ENCODE assay signal across 8 cellular contexts in the genomic region with DNA sequence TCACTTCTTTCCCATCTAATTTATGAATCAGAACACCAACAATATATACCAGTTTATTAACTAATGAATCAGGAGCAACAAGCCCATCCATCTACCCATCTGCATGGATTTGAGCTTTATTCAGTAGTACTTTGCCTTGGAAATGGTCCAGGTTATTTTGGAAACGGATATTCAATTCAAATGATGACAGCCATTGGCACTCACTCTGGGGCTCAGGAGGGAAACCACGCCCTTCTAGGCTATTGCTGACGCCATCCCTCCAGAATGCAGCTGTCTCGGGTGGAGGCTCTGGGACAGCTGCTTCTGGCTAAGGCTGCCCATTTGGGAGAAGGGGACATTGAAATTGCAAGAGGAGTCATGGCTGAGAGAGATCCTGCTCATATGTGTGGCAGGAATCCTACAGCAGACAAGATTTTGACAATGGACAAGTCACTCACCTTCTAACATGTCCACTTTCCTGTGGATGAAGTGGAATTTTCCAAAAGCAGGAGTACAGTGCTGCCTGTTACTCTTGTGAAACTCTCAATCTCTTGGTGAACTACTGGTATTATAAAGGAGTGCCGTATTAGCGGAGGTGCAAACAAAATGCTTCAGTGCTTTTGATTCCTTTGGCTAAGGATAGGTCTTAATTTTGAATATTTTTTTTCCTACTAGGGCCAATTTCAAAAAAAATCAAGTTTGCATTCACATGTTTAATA. TPM values are rescaled to one million over a fixed set of nuclear protein-coding genes. Genes with fewer than 3 reads are reported as not detected.
DNase-seq lines count a peak whose midpoint lies in the region; ATAC-seq, FAIRE-seq and TF ChIP-seq lines count a peak whose summit lies in the region.

No MANE protein-coding gene starts in this region.

- H3K9me2 ChIP-seq in SK-N-SH = no peaks in the 10 kb centered on the region

- H2AFZ ChIP-seq in SK-N-SH (ENCODE audit: low read depth) = peak overlapping the region; percentile 1; the same call in 1 of the 2 replicates

- peak overlapping the region; percentile 50 to 87; a peak in 3 of 4 replicates for H3K27ac ChIP-seq in SK-N-SH (ENCODE audit: low read depth in 2 of 2, low read length in 1 of 2)
- H3K27ac ChIP-seq in small intestine (ENCODE audit: low read depth in 1 of 2, low read length in 1 of 2) = peak overlapping the region; percentile 3 to 70

- peak overlapping the region; percentile 56 for H3K4me2 ChIP-seq in SK-N-SH

- peaks cover 5% of the 10 kb centered on the region for H3K79me2 ChIP-seq in SK-N-SH (ENCODE audit: insufficient read depth)

- H3F3A ChIP-seq in SK-N-SH (replicated peaks; ENCODE audit: insufficient read depth) = peaks cover 28% of the 10 kb centered on the region

- H3K9me3 ChIP-seq in SK-N-SH (no peaks in the 10 kb centered on the region), small intestine (ENCODE audit: control insufficient read depth, low read depth) (no peaks in the 10 kb centered on the region)

- intact Hi-C loops in cardiac septum (cut with DNase I) = loop anchor here (1.0 to 5.0 kb wide), 4 partner anchors 26 to 47 kb away; no protein-coding TSS in a partner anchor

- POLR2A ChIA-PET in SK-N-SH (lab: Yijun Ruan, JAX) = no interaction called here

- 43% methylated on average over 6 of the region's 6 CpGs for WGBS in SK-N-SH (ENCODE audit: low lambda C conversion rate)
- WGBS in small intestine, 3 donors = 44 to 59% (median 45%) methylated on average over 6 of the region's 6 CpGs

- H3K9ac ChIP-seq in SK-N-SH = peak overlapping the region; percentile 39; the same call in 1 of the 2 replicates

- FAIRE-seq in small intestine (lab: Jason Lieb, UNC) = no peak

- no peaks in the 10 kb centered on the region for H3K27me3 ChIP-seq in SK-N-SH (ENCODE audit: insufficient read depth)
- H3K27me3 ChIP-seq in small intestine (ENCODE audit: control insufficient read depth in 2 of 2, insufficient read depth in 2 of 2, low read length in 2 of 2) = no peaks in the 10 kb centered on the region

- H3K4me3 ChIP-seq in SK-N-SH (ENCODE audit: low read depth in 2 of 2, low read length in 1 of 2) = no peak overlapping the region; a peak in 1 of 4 replicates
- H3K4me3 ChIP-seq in small intestine (ENCODE audit: low read depth in 1 of 2, low read length in 2 of 2) = no peak overlapping the region

- TF ChIP-seq CTCF in SK-N-SH (IDR thresholded peaks at IDR 0.05) = no peak

- no peaks in the 10 kb centered on the region for H3K36me3 ChIP-seq in SK-N-SH (replicated peaks in 1 of 2; ENCODE audit: control insufficient read depth in 1 of 2, insufficient read depth in 2 of 2, low read length in 1 of 2)
- no peaks in the 10 kb centered on the region for H3K36me3 ChIP-seq in small intestine (ENCODE audit: control insufficient read depth in 2 of 2, insufficient read depth in 2 of 2, low read length in 2 of 2)

- DNase-seq in H4 (ENCODE audit: low spot score) (peak; percentile 62), SK-N-SH (no peak), cardiac septum (ENCODE audit: low spot score) (peak; percentile 92), small intestine (peak; percentile 48), NCI-H187 (lab: John Stamatoyannopoulos, UW) (no peak), NCI-H2081 treated with DMSO at 0.1 percent for 48 hours (lab: John Stamatoyannopoulos, UW) (no peak)

- peaks cover 19 to 21% of the 10 kb centered on the region in 2 experiments; a peak in 2 of 4 replicates for H3K4me1 ChIP-seq in SK-N-SH (ENCODE audit: control insufficient read depth in 1 of 2, insufficient read depth in 2 of 2, low read depth in 1 of 2, low read length in 1 of 2)
- peaks cover 0 to 20% of the 10 kb centered on the region in 2 donors for H3K4me1 ChIP-seq in small intestine (ENCODE audit: control insufficient read depth in 2 of 2, insufficient read depth in 1 of 2, low read depth in 1 of 2, low read length in 1 of 2)

- peak in 1 of 2 experiments; percentile 24; a peak in 1 of 4 replicates for TF ChIP-seq EP300 in SK-N-SH (IDR thresholded peaks at IDR 0.05; ENCODE audit: borderline replicate concordance in 1 of 2, low read depth in 1 of 2, low read length in 1 of 2)

- no peak for TF ChIP-seq RAD21 in SK-N-SH (IDR thresholded peaks at IDR 0.05; ENCODE audit: low read length)

- ATAC-seq in HG03039 (IDR thresholded peaks at IDR 0.05; ENCODE audit: unreplicated experiment) = no peak
- no peak for ATAC-seq in HG02642 (IDR thresholded peaks at IDR 0.05; ENCODE audit: poor library complexity, unreplicated experiment)

- CTCF ChIA-PET in SK-N-SH (lab: Yijun Ruan, JAX) = interaction anchor here (1.1 to 1.4 kb wide), 2 partner anchors 12 to 37 kb away, joined by 3 read pairs; no protein-coding TSS in a partner anchor

- no peaks in the 10 kb centered on the region for H4K20me1 ChIP-seq in SK-N-SH (ENCODE audit: insufficient read depth)

TF ChIP-seq in SK-N-SH, 30 proteins besides CTCF, POLR2A, EP300 and RAD21:
- TF ChIP-seq FOSL2 (IDR thresholded peaks at IDR 0.05; ENCODE audit: borderline replicate concordance, low read depth) (peak; percentile 60; the same call in 1 of the 2 replicates), TEAD4 (IDR thresholded peaks at IDR 0.05; ENCODE audit: borderline replicate concordance, insufficient read depth) (peak; percentile 55; the same call in 1 of the 2 replicates), POLR2AphosphoS5 (IDR thresholded peaks at IDR 0.05; ENCODE audit: low read depth, low read length) (peak; percentile 18; the same call in 1 of the 2 replicates), FOXM1 (IDR thresholded peaks at IDR 0.05; ENCODE audit: low read depth) (0 out of 2 replicates have a peak, but pooled peaks have one; percentile 56), NFIC (IDR thresholded peaks at IDR 0.05; ENCODE audit: borderline replicate concordance) (peak; percentile 86), FOXJ3 (CRISPR knock-in tag; IDR thresholded peaks at IDR 0.05) (no peak), TCF12 (IDR thresholded peaks at IDR 0.05) (peak; percentile 69), JUND (IDR thresholded peaks at IDR 0.05) (peak; percentile 64), ELF1 (IDR thresholded peaks at IDR 0.05) (no peak), CHD2 (IDR thresholded peaks at IDR 0.05; ENCODE audit: low read length, partially characterized antibody) (no peak), EZH2phosphoT487 (IDR thresholded peaks at IDR 0.05; ENCODE audit: borderline replicate concordance, low read depth) (no peak)
- TF ChIP-seq, protein P1, sequence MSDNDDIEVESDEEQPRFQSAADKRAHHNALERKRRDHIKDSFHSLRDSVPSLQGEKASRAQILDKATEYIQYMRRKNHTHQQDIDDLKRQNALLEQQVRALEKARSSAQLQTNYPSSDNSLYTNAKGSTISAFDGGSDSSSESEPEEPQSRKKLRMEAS (IDR thresholded peaks at IDR 0.05; ENCODE audit: low read depth) = 0 out of 2 replicates have a peak, but pooled peaks have one; percentile 21
- TF ChIP-seq, protein P2, sequence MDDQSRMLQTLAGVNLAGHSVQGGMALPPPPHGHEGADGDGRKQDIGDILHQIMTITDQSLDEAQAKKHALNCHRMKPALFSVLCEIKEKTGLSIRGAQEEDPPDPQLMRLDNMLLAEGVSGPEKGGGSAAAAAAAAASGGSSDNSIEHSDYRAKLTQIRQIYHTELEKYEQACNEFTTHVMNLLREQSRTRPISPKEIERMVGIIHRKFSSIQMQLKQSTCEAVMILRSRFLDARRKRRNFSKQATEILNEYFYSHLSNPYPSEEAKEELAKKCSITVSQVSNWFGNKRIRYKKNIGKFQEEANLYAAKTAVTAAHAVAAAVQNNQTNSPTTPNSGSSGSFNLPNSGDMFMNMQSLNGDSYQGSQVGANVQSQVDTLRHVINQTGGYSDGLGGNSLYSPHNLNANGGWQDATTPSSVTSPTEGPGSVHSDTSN (IDR thresholded peaks at IDR 0.05) = peak; percentile 51
TF ChIP-seq in SK-N-SH: peak in this region for 9.

RNA-seq across cellular contexts. Expression of a gene that starts 29.3 kb away (rescaled TPM):
- total RNA-seq in H4 (2014; rRNA removed; shearing (Covaris generic)) = 4.3 and 6.0 TPM in 2 replicates
- polyA plus RNA-seq in SK-N-SH (2012; rRNA removed) = 11.5 and 12.5 TPM in 2 replicates
- polyA plus RNA-seq in SK-N-SH (2012; cell fraction: cytosol; rRNA removed) = 10.7 and 13.8 TPM in 2 replicates
- 12.5 and 13.9 TPM in 2 replicates for polyA plus RNA-seq in SK-N-SH (2012; cell fraction: nucleus; rRNA removed)
- total RNA-seq in cardiac septum = 246 TPM
- polyA plus RNA-seq in small intestine = 10 to 100 TPM; 20.9 to 74.7 (median 36.5) TPM

Comparison
In these comparisons a context has a peak if more than half of its experiments do, and no peak if none do; other contexts are left out.
1. DNase-seq: peak in H4 (single experiment), cardiac septum (single experiment) and small intestine (single experiment); none in SK-N-SH (single experiment), NCI-H187 (0 of 2) and NCI-H2081 treated with DMSO at 0.1 percent for 48 hours (single experiment).
2. RNA of a gene that starts 29.3 kb away (total RNA-seq): 246 TPM in cardiac septum (single experiment); 4.3 to 6.0 TPM in H4; every median in the first group is over 10 times any median in the second.